Comparison of ENCODE assay signal across 13 cellular contexts in genomic region chr5:61245486-61245885, GRCh38.
DNase-seq lines count a peak whose midpoint lies in the region; ATAC-seq and TF ChIP-seq lines count a peak whose summit lies in the region.
"Had no signal": no experiment of that assay in that cellular context is flagged by ENCODE, and none has a peak within 500 bp of the region (broad histone marks: within the 10 kb centered on the region; RNA-seq: fewer than 3 reads in every experiment).

No MANE protein-coding gene starts in this region.

- H3K23ac ChIP-seq in IMR-90 (ENCODE audit: low read depth, low read length): no peak overlapping the region

- H3K4me3 ChIP-seq in A673 (ENCODE audit: low read depth, low read length, poor library complexity, severe bottlenecking) (no peak overlapping the region), IMR-90 (ENCODE audit: insufficient read depth, low read depth, low read length) (no peak overlapping the region), body of pancreas (no peak overlapping the region)
- H3K4me3 ChIP-seq: hepatocyte had no signal

- intact Hi-C loops in A673 (cut with micrococcal nuclease; ENCODE audit: unreplicated experiment): no loop called here
- intact Hi-C loops in IMR-90 (cut with micrococcal nuclease): no loop called here
- intact Hi-C loops in body of pancreas (cut with DNase I): no loop called here

- H4K91ac ChIP-seq in IMR-90 (ENCODE audit: insufficient read depth, low read depth, low read length): no peak overlapping the region

- POLR2A ChIA-PET in A673 (lab: Charles Lee; ENCODE audit: low non-redundant PET): no interaction called here
- POLR2A ChIA-PET in IMR-90 (lab: Charles Lee; ENCODE audit: unreplicated experiment): no interaction called here

- H3K9me3 Mint-ChIP-seq in progenitor cell of endocrine pancreas (ENCODE audit: low read depth): no peaks in the 10 kb centered on the region
- H3K9me3 Mint-ChIP-seq in activated naive CD8-positive, alpha-beta T cell treated with anti-CD3 and anti-CD28 coated beads, Interleukin-2, amount 50 U/mL, for 24 hours: peaks cover 4% of the 10 kb centered on the region

- H2BK15ac ChIP-seq in IMR-90 (ENCODE audit: low read depth, low read length): no peak overlapping the region

- H2BK20ac ChIP-seq in IMR-90 (ENCODE audit: low read depth, low read length): no peak overlapping the region

- H2BK5ac ChIP-seq in IMR-90 (ENCODE audit: low read depth, low read length, poor library complexity, severe bottlenecking): no peak overlapping the region

- H3K27me3 ChIP-seq in A673 (replicated peaks; ENCODE audit: insufficient read depth, low read depth, low read length, poor library complexity): no peaks in the 10 kb centered on the region
- H3K27me3 ChIP-seq in IMR-90 (ENCODE audit: control insufficient read depth, insufficient read depth, low read length): no peaks in the 10 kb centered on the region
- no peaks in the 10 kb centered on the region for H3K27me3 ChIP-seq in body of pancreas
- H3K27me3 ChIP-seq: hepatocyte had no signal

- H3K36me3 Mint-ChIP-seq in progenitor cell of endocrine pancreas (ENCODE audit: insufficient read depth): peaks cover 1% of the 10 kb centered on the region
- peaks cover 2% of the 10 kb centered on the region for H3K36me3 Mint-ChIP-seq in activated naive CD8-positive, alpha-beta T cell treated with anti-CD3 and anti-CD28 coated beads, Interleukin-2, amount 50 U/mL, for 24 hours (ENCODE audit: low read depth)
- H3K36me3 Mint-ChIP-seq: activated naive CD4-positive, alpha-beta T cell treated with anti-CD3 and anti-CD28 coated beads, Interleukin-2, amount 10 ng/mL, durations not matched to agents 7 days and 5 days had no signal

- H3K56ac ChIP-seq in IMR-90 (ENCODE audit: extremely low read depth, insufficient read depth, low read length): no peak overlapping the region

- ATAC-seq in IMR-90 (ENCODE audit: low read depth): no peak; the same call in 1 of the 2 replicates
- peak; percentile 76 for ATAC-seq in body of pancreas
- ATAC-seq in activated naive CD8-positive, alpha-beta T cell treated with anti-CD3 and anti-CD28 coated beads, Interleukin-2, amount 50 U/mL, for 24 hours: no peak

- H3K27ac Mint-ChIP-seq in progenitor cell of endocrine pancreas: no peak overlapping the region
- H3K27ac Mint-ChIP-seq in activated naive CD8-positive, alpha-beta T cell treated with anti-CD3 and anti-CD28 coated beads, Interleukin-2, amount 50 U/mL, for 24 hours: no peak overlapping the region
- H3K27ac Mint-ChIP-seq: activated naive CD4-positive, alpha-beta T cell treated with anti-CD3 and anti-CD28 coated beads, Interleukin-2, amount 10 ng/mL, durations not matched to agents 7 days and 5 days; naive B cell had no signal

- H3K9ac ChIP-seq in IMR-90 (ENCODE audit: low read depth, low read length): no peak overlapping the region

- WGBS in IMR-90 (ENCODE audit: extremely low coverage in 2 of 2, insufficient read length in 1 of 2), 2 experiments: no CpG with 5 or more reads among the region's 4 CpGs
- WGBS in body of pancreas, 2 donors: 41 to 47% methylated on average over 4 of the region's 4 CpGs

- no peak overlapping the region for H3K4me3 Mint-ChIP-seq in progenitor cell of endocrine pancreas (ENCODE audit: low read depth)
- no peak overlapping the region for H3K4me3 Mint-ChIP-seq in activated naive CD8-positive, alpha-beta T cell treated with anti-CD3 and anti-CD28 coated beads, Interleukin-2, amount 50 U/mL, for 24 hours
- H3K4me3 Mint-ChIP-seq: activated naive CD4-positive, alpha-beta T cell treated with anti-CD3 and anti-CD28 coated beads, Interleukin-2, amount 10 ng/mL, durations not matched to agents 7 days and 5 days; naive B cell had no signal

- H3K4me1 ChIP-seq in A673 (ENCODE audit: insufficient read depth, low read length, poor library complexity, severe bottlenecking) (peaks cover 10% of the 10 kb centered on the region), IMR-90 (ENCODE audit: control insufficient read depth, insufficient read depth, low read length) (0 out of 2 replicates have a peak, but pooled peaks cover 3% of the 10 kb centered on the region), body of pancreas (peaks cover 19% of the 10 kb centered on the region)

- BruUV-seq in A673 (replicated peaks; lab: Mats Ljungman, UMichigan) (no TSS peak), IMR-90 (replicated peaks; lab: Mats Ljungman, UMichigan) (no TSS peak)

- no peaks in the 10 kb centered on the region for H3K27me3 Mint-ChIP-seq in progenitor cell of endocrine pancreas
- peaks cover 3% of the 10 kb centered on the region for H3K27me3 Mint-ChIP-seq in activated naive CD8-positive, alpha-beta T cell treated with anti-CD3 and anti-CD28 coated beads, Interleukin-2, amount 50 U/mL, for 24 hours
- H3K27me3 Mint-ChIP-seq: activated naive CD4-positive, alpha-beta T cell treated with anti-CD3 and anti-CD28 coated beads, Interleukin-2, amount 10 ng/mL, durations not matched to agents 7 days and 5 days had no signal

- no peak overlapping the region for H3K4me2 ChIP-seq in IMR-90 (ENCODE audit: low read depth, low read length)
- H3K4me2 ChIP-seq: hepatocyte had no signal

- peaks cover 6% of the 10 kb centered on the region for H3K4me1 Mint-ChIP-seq in progenitor cell of endocrine pancreas (ENCODE audit: low read depth)
- no peaks in the 10 kb centered on the region for H3K4me1 Mint-ChIP-seq in activated naive CD8-positive, alpha-beta T cell treated with anti-CD3 and anti-CD28 coated beads, Interleukin-2, amount 50 U/mL, for 24 hours
- H3K4me1 Mint-ChIP-seq: activated naive CD4-positive, alpha-beta T cell treated with anti-CD3 and anti-CD28 coated beads, Interleukin-2, amount 10 ng/mL, durations not matched to agents 7 days and 5 days; naive B cell had no signal

- no peak overlapping the region for H2AK9ac ChIP-seq in IMR-90 (replicated peaks; ENCODE audit: low read depth, low read length, poor library complexity)

- TF ChIP-seq POLR2A in IMR-90 (IDR thresholded peaks at IDR 0.05; ENCODE audit: low read depth, low read length) (no peak), body of pancreas (IDR thresholded peaks at IDR 0.05) (no peak)

- in situ Hi-C loops in IMR-90 (cut with MboI; ENCODE audit: low sequenced_read_pairs): no loop called here

- peak overlapping the region; percentile 54 for H2AFZ ChIP-seq in IMR-90 (replicated peaks; ENCODE audit: low read length, poor library complexity)
- H2AFZ ChIP-seq: hepatocyte had no signal

- TF ChIP-seq RAD21 in IMR-90 (IDR thresholded peaks at IDR 0.05; ENCODE audit: low read length): no peak

- H3K27ac ChIP-seq in A673 (ENCODE audit: low read depth, low read length, poor library complexity, severe bottlenecking): no peak overlapping the region
- no peak overlapping the region for H3K27ac ChIP-seq in IMR-90 (ENCODE audit: insufficient read depth, low read length)
- H3K27ac ChIP-seq in body of pancreas: peak overlapping the region; percentile 8 to 62 (median 46)
- H3K27ac ChIP-seq: C4-2B, hepatocyte had no signal

- dilution Hi-C loops in IMR-90 (cut with HindIII; ENCODE audit: low sequenced_read_pairs, unreplicated experiment): no loop called here

- H3K9me3 ChIP-seq in A673 (ENCODE audit: low read depth, low read length, poor library complexity, severe bottlenecking): no peaks in the 10 kb centered on the region
- no peaks in the 10 kb centered on the region for H3K9me3 ChIP-seq in IMR-90 (ENCODE audit: control insufficient read depth, insufficient read depth, low read length)
- no peaks in the 10 kb centered on the region for H3K9me3 ChIP-seq in body of pancreas

- H3K36me3 ChIP-seq in A673 (ENCODE audit: insufficient read depth, low read length, poor library complexity, severe bottlenecking) (no peaks in the 10 kb centered on the region), IMR-90 (ENCODE audit: control insufficient read depth, insufficient read depth, low read length) (no peaks in the 10 kb centered on the region), body of pancreas (replicated peaks in 1 of 2; ENCODE audit: insufficient read depth in 1 of 2, low read depth in 2 of 2) (no peaks in the 10 kb centered on the region)

- H3K9me1 ChIP-seq in IMR-90 (ENCODE audit: insufficient read depth, low read length): no peaks in the 10 kb centered on the region; the same call in 1 of the 2 replicates

- no peak overlapping the region for H4K8ac ChIP-seq in IMR-90 (ENCODE audit: low read depth in 2 of 2, low read length in 2 of 2)

- H3K4ac ChIP-seq in IMR-90 (ENCODE audit: low read depth, low read length): no peak overlapping the region

- CTCF ChIA-PET in A673 (lab: Charles Lee): no interaction called here
- CTCF ChIA-PET in IMR-90 (lab: Yijun Ruan, JAX): no interaction called here

- no peak overlapping the region for H4K5ac ChIP-seq in IMR-90 (ENCODE audit: low read depth, low read length)

- no peak overlapping the region for H3K14ac ChIP-seq in IMR-90 (replicated peaks; ENCODE audit: low read depth, low read length)

- TF ChIP-seq CTCF in A673 (conservative IDR thresholded peaks at IDR 0.05; ENCODE audit: low read depth, low read length): no peak
- no peak for TF ChIP-seq CTCF in IMR-90 (conservative IDR thresholded peaks at IDR 0.05; ENCODE audit: low read depth, low read length)
- no peak for TF ChIP-seq CTCF in body of pancreas (IDR thresholded peaks at IDR 0.05)
- TF ChIP-seq CTCF in progenitor cell of endocrine pancreas (IDR thresholded peaks at IDR 0.05; ENCODE audit: unreplicated experiment): no peak

- no peak overlapping the region for H3K18ac ChIP-seq in IMR-90 (ENCODE audit: low read depth, low read length)

- H3K79me1 ChIP-seq in IMR-90 (ENCODE audit: low read depth in 1 of 2, low read length in 2 of 2): no peaks in the 10 kb centered on the region

- H4K20me1 ChIP-seq in IMR-90 (ENCODE audit: insufficient read depth, low read length): no peaks in the 10 kb centered on the region

- H2BK120ac ChIP-seq in IMR-90 (ENCODE audit: low read depth, low read length): no peak overlapping the region

- no peak overlapping the region for H2AK5ac ChIP-seq in IMR-90 (ENCODE audit: low read depth, low read length)

- DNase-seq in A673 (ENCODE audit: low spot score) (peak; percentile 74), IMR-90 (peak; percentile 43), body of pancreas (peak in 3 of 4 donors; percentile 25 to 54 (median 28)), left kidney (ENCODE audit: low read depth, low spot score) (peak; percentile 30), NCI-H1092 treated with DMSO at 0.1 percent for 48 hours (lab: John Stamatoyannopoulos, UW) (no peak), occipital lobe (lab: John Stamatoyannopoulos, UW) (no peak), progenitor cell of endocrine pancreas (ENCODE audit: low spot score, unreplicated experiment) (no peak)
- no peak for DNase-seq in activated naive CD8-positive, alpha-beta T cell treated with anti-CD3 and anti-CD28 coated beads, Interleukin-2, amount 50 U/mL, for 24 hours
- DNase-seq: activated naive CD4-positive, alpha-beta T cell treated with anti-CD3 and anti-CD28 coated beads, Interleukin-2, amount 10 ng/mL, durations not matched to agents 7 days and 5 days; naive B cell; NCI-H510A had no signal

TF ChIP-seq in IMR-90, 13 proteins besides CTCF, POLR2A, EP300 and RAD21 (continues in another document):
- no peak for TF ChIP-seq NFE2L2 (IDR thresholded peaks at IDR 0.05; ENCODE audit: low read depth, low read length)
- no peak for TF ChIP-seq FOS (IDR thresholded peaks at IDR 0.05; ENCODE audit: low read depth, low read length)
- TF ChIP-seq BHLHE40 (IDR thresholded peaks at IDR 0.05; ENCODE audit: low read depth, low read length): no peak
- TF ChIP-seq RCOR1 (IDR thresholded peaks at IDR 0.05; ENCODE audit: insufficient replicate concordance, low read length): no peak

Comparison
In these comparisons a context has a peak if more than half of its experiments do, and no peak if none do; other contexts are left out.
1. DNase-seq: peak in A673 (single experiment), IMR-90 (single experiment), body of pancreas (3 of 4) and left kidney (single experiment); none in NCI-H1092 treated with DMSO at 0.1 percent for 48 hours (single experiment), occipital lobe (single experiment), progenitor cell of endocrine pancreas (single experiment) and activated naive CD8-positive, alpha-beta T cell treated with anti-CD3 and anti-CD28 coated beads, Interleukin-2, amount 50 U/mL, for 24 hours (single experiment).
2. H3K27ac ChIP-seq: peak in body of pancreas (4 of 4); none in A673 (single experiment) and IMR-90 (single experiment).